ENCODE assay signal across 8 cellular contexts in genomic region chr1:36149237-36149972, GRCh38. TPM values are rescaled to one million over a fixed set of nuclear protein-coding genes. Genes with fewer than 3 reads are reported as not detected.
DNase-seq lines count a peak whose midpoint lies in the region; ATAC-seq, FAIRE-seq and TF ChIP-seq lines count a peak whose summit lies in the region.

TSS of gene TRAPPC3 (minus strand) at chr1:36149486. CDS start at chr1:36149378, 108 bp downstream.

- POLR2A ChIA-PET in activated CD4-positive, alpha-beta T cell treated with anti-CD3 and anti-CD28 coated beads for 36 hours (lab: Charles Lee) = interaction anchor here (0.6 to 2.2 kb wide), 15 partner anchors 10 to 669 kb away, joined by 3 to 34 read pairs (median 5); partner anchors contain the start of genes MRPS15, OSCP1 and THRAP3

- H3K27ac Mint-ChIP-seq in activated CD4-positive, alpha-beta T cell treated with anti-CD3 and anti-CD28 coated beads for 36 hours = peak within 1 kb of the TSS; percentile 94

- FAIRE-seq in GM19239 (lab: Jason Lieb, UNC) = peak; percentile 99

- peaks cover 0 to 22% (median 10%) of the 10 kb centered on the region in 11 experiments; a peak in 13 of 22 replicates for H4K20me1 ChIP-seq in BLaER1 treated with 17β-estradiol and CSF1 and Interleukin-3, amounts not matched to agents 10 nM and 100 nM

- H3K4me3 ChIP-seq in BLaER1 treated with 17β-estradiol and CSF1 and Interleukin-3, amounts not matched to agents 10 nM and 100 nM = peak within 1 kb of the TSS; percentile 66 to 84 (median 76)
- H3K4me3 ChIP-seq in choroid plexus epithelial cell (ENCODE audit: low read depth, low read length) = peak within 1 kb of the TSS; percentile 92

- no peaks in the 10 kb centered on the region for H3K9me3 Mint-ChIP-seq in activated CD4-positive, alpha-beta T cell treated with anti-CD3 and anti-CD28 coated beads for 36 hours (ENCODE audit: low read depth)

- CTCF ChIA-PET in activated CD4-positive, alpha-beta T cell treated with anti-CD3 and anti-CD28 coated beads for 36 hours (lab: Charles Lee) = interaction anchor here (0.5 to 3.9 kb wide), 36 partner anchors 12 to 272 kb away, joined by 3 to 65 read pairs (median 4); partner anchors contain the start of genes SH3D21 and THRAP3

- peak within 1 kb of the TSS; percentile 76 to 95 (median 91) for H3K9ac ChIP-seq in BLaER1 treated with 17β-estradiol and CSF1 and Interleukin-3, amounts not matched to agents 10 nM and 100 nM

- H3K4me1 Mint-ChIP-seq in activated CD4-positive, alpha-beta T cell treated with anti-CD3 and anti-CD28 coated beads for 36 hours = peaks cover 67% of the 10 kb centered on the region

- peak within 1 kb of the TSS; percentile 95 for H3K4me3 Mint-ChIP-seq in activated CD4-positive, alpha-beta T cell treated with anti-CD3 and anti-CD28 coated beads for 36 hours

- intact Hi-C loops in activated CD4-positive, alpha-beta T cell treated with anti-CD3 and anti-CD28 coated beads for 36 hours (cut with DNase I, micrococcal nuclease) = loop anchor here (1.0 to 5.0 kb wide), 19 partner anchors 8 to 1543 kb away; partner anchors contain the start of genes ADPRS (in 2 of the 2), MRPS15 (in 2 of the 2), THRAP3 (in 2 of the 2) and AGO3 (in 1 of the 2)

- peak; percentile 76 for ATAC-seq in HG03457 (IDR thresholded peaks at IDR 0.05; ENCODE audit: unreplicated experiment)
- peak; percentile 93 for ATAC-seq in activated CD4-positive, alpha-beta T cell treated with anti-CD3 and anti-CD28 coated beads for 36 hours

- peak within 1 kb of the TSS; percentile 94 to 99 (median 98) for H3K4me2 ChIP-seq in BLaER1 treated with 17β-estradiol and CSF1 and Interleukin-3, amounts not matched to agents 10 nM and 100 nM

- no peaks in the 10 kb centered on the region; a peak in 1 of 22 replicates for H3K9me3 ChIP-seq in BLaER1 treated with 17β-estradiol and CSF1 and Interleukin-3, amounts not matched to agents 10 nM and 100 nM (replicated peaks in 1 of 11)

- peaks cover 2% of the 10 kb centered on the region for H3K36me3 Mint-ChIP-seq in activated CD4-positive, alpha-beta T cell treated with anti-CD3 and anti-CD28 coated beads for 36 hours (ENCODE audit: low read depth)

- H3K36me3 ChIP-seq in BLaER1 treated with 17β-estradiol and CSF1 and Interleukin-3, amounts not matched to agents 10 nM and 100 nM = peaks cover 6 to 27% (median 14%) of the 10 kb centered on the region in 11 experiments; a peak in 19 of 22 replicates

- H3K27me3 ChIP-seq in BLaER1 treated with 17β-estradiol and CSF1 and Interleukin-3, amounts not matched to agents 10 nM and 100 nM = no peaks in the 10 kb centered on the region

- H3K27me3 Mint-ChIP-seq in activated CD4-positive, alpha-beta T cell treated with anti-CD3 and anti-CD28 coated beads for 36 hours = no peaks in the 10 kb centered on the region

- peak within 1 kb of the TSS; percentile 80 to 98 (median 90) for H3K27ac ChIP-seq in BLaER1 treated with 17β-estradiol and CSF1 and Interleukin-3, amounts not matched to agents 10 nM and 100 nM

- peak; percentile 95 for TF ChIP-seq CTCF in choroid plexus epithelial cell (conservative IDR thresholded peaks at IDR 0.05; ENCODE audit: low read depth, low read length)

- H3K4me1 ChIP-seq in BLaER1 treated with 17β-estradiol and CSF1 and Interleukin-3, amounts not matched to agents 10 nM and 100 nM = peaks cover 57 to 65% (median 63%) of the 10 kb centered on the region in 10 experiments

- peak; percentile 92 for DNase-seq in GM19239 (ENCODE audit: insufficient read length, low spot score)
- DNase-seq in NCI-H524 (lab: John Stamatoyannopoulos, UW) = peak; percentile 97 to 99
- peak; percentile 100 for DNase-seq in activated CD4-positive, alpha-beta T cell treated with anti-CD3 and anti-CD28 coated beads for 36 hours
- peak; percentile 100 for DNase-seq in choroid plexus epithelial cell (ENCODE audit: low read depth)
- DNase-seq in kidney glomerular epithelial cell (lab: John Stamatoyannopoulos, UW) = peak; percentile 99
- peak; percentile 97 to 99 for DNase-seq in stimulated activated CD4-positive, alpha-beta T cell treated with anti-CD3 and anti-CD28 coated beads, Interleukin-1b, Interleukin-23, amount 100 ng/mL, for 1 hour (ENCODE audit: low read depth in 2 of 2)

RNA-seq across cellular contexts. Expression of gene TRAPPC3, which starts in this region (rescaled TPM):
- total RNA-seq in activated CD4-positive, alpha-beta T cell treated with anti-CD3 and anti-CD28 coated beads for 36 hours = 10 to 100 TPM; 43.8 to 53.8 TPM

Comparison
In these comparisons a context has a peak if more than half of its experiments do, and no peak if none do; other contexts are left out.
1. Peak in every context shown above with its lines: DNase-seq, ATAC-seq, H3K4me3 ChIP-seq and H3K27ac ChIP-seq.